ENCODE assay signal across 19 cellular contexts in genomic region chrX:109783712-109784109, GRCh38. TPM values are rescaled to one million over a fixed set of nuclear protein-coding genes. Genes with fewer than 3 reads are reported as not detected.
DNase-seq lines count a peak whose midpoint lies in the region; ATAC-seq and TF ChIP-seq lines count a peak whose summit lies in the region.
"Had no signal": no experiment of that assay in that cellular context is flagged by ENCODE, and none has a peak within 500 bp of the region (broad histone marks: within the 10 kb centered on the region; RNA-seq: fewer than 3 reads in every experiment).

No MANE protein-coding gene starts in this region.

- no peaks in the 10 kb centered on the region for H3K27me3 Mint-ChIP-seq in activated naive CD8-positive, alpha-beta T cell

- H3K9me3 ChIP-seq in stomach: no peaks in the 10 kb centered on the region

- H3K4me3 ChIP-seq in fibroblast of pulmonary artery (replicated peaks; ENCODE audit: low read depth, low read length) (no peak overlapping the region), stomach (no peak overlapping the region)

- in situ Hi-C loops in KBM-7 (cut with MboI; ENCODE audit: low pct_unique_long_range_greater_than_20kb, low sequenced_read_pairs): no loop called here

- H3K27ac Mint-ChIP-seq in activated naive CD8-positive, alpha-beta T cell: peak overlapping the region; percentile 59

- ATAC-seq in left cardiac atrium: peak; percentile 59 to 75
- ATAC-seq: HCT116, left lobe of liver had no signal

- intact Hi-C loops in left cardiac atrium (cut with DNase I) (no loop called here), cardiac septum (cut with DNase I) (no loop called here), stomach (cut with DNase I; ENCODE audit: low total_unique reads) (no loop called here)

- TF ChIP-seq CTCF in fibroblast of pulmonary artery (IDR thresholded peaks at IDR 0.05; ENCODE audit: low read length, missing control alignments): no peak
- TF ChIP-seq CTCF in stomach (IDR thresholded peaks at IDR 0.05): no peak

- WGBS in stomach, 5 donors: 26 to 52% (median 38%) methylated on average over 5 of the region's 5 CpGs

- no peak for TF ChIP-seq EP300 in stomach (IDR thresholded peaks at IDR 0.05)

- H3K36me3 ChIP-seq in stomach: no peaks in the 10 kb centered on the region

- H3K9me3 Mint-ChIP-seq in activated naive CD8-positive, alpha-beta T cell (ENCODE audit: low read depth): no peaks in the 10 kb centered on the region

- peaks cover 11% of the 10 kb centered on the region for H3K4me1 Mint-ChIP-seq in activated naive CD8-positive, alpha-beta T cell (ENCODE audit: low read depth)

- H3K36me3 Mint-ChIP-seq in activated naive CD8-positive, alpha-beta T cell: no peaks in the 10 kb centered on the region

- TF ChIP-seq POLR2A in stomach (IDR thresholded peaks at IDR 0.05): no peak

- H3K27me3 ChIP-seq in stomach: no peaks in the 10 kb centered on the region

- DNase-seq in left cardiac atrium: peak; percentile 22
- DNase-seq in cardiac septum (ENCODE audit: low spot score): no peak
- peak; percentile 33 for DNase-seq in fibroblast of pulmonary artery (ENCODE audit: low read depth)
- peak; percentile 43 for DNase-seq in stomach
- no peak for DNase-seq in KBM-7
- no peak for DNase-seq in NCI-H446 (lab: John Stamatoyannopoulos, UW)
- DNase-seq in NCI-H1105 (lab: John Stamatoyannopoulos, UW): no peak
- DNase-seq: activated CD4-positive, CD25-positive, alpha-beta regulatory T cell treated with anti-CD3 and anti-CD28 coated beads, Interleukin-2, amount 50 U/mL, for 72 hours; activated T-cell treated with anti-CD3 and anti-CD28 coated beads, Interleukin-2, amount 50 U/mL, for 1 hour; COR-L47; hippocampal formation; NCI-H1092 treated with DMSO at 0.1 percent for 48 hours; NCI-H2171; SIG-M5; small intestine had no signal

- H3K4me3 Mint-ChIP-seq in activated naive CD8-positive, alpha-beta T cell: no peak overlapping the region

- no peaks in the 10 kb centered on the region for H3K4me1 ChIP-seq in stomach
- H3K4me1 ChIP-seq: parathyroid adenoma had no signal

- peak overlapping the region in 1 of 5 donors; percentile 11 for H3K27ac ChIP-seq in stomach
- H3K27ac ChIP-seq: parathyroid adenoma had no signal

RNA-seq across cellular contexts. Expression of gene ACSL4, which starts 50.7 kb away (rescaled TPM):
- total RNA-seq in left cardiac atrium (10 to 100 TPM; 34.8 to 69.2 TPM), cardiac septum (49.4 TPM), stomach (10 to 100 TPM in 4 of 5 donors, 1 to 10 TPM in 1; 4.1 to 53.4 (median 31.4) TPM)
- polyA plus RNA-seq in stomach: 10 to 100 TPM; 12.4 to 48.6 (median 44.3) TPM

Comparison
In these comparisons a context has a peak if more than half of its experiments do, and no peak if none do; other contexts are left out.
1. DNase-seq: peak in left cardiac atrium (single experiment), fibroblast of pulmonary artery (single experiment) and stomach (single experiment); none in cardiac septum (single experiment), KBM-7 (single experiment), NCI-H446 (0 of 2) and NCI-H1105 (single experiment).